Comparison of ENCODE assay signal across 1 cellular context in genomic region chr17:57988301-57989010, GRCh38.
A peak's percentile ranks its signal among the peaks of the same experiment; 100 is the strongest.
TF ChIP-seq lines count a peak whose summit lies in the region.

No MANE protein-coding gene starts in this region.

TF ChIP-seq in HEK293, 187 proteins besides CTCF, POLR2A, EP300 and RAD21 (continued from another document and continues in another):
- TF ChIP-seq ZSCAN5A (tag by site-specific recombination; IDR thresholded peaks at IDR 0.05) (no peak), YY1 (tag by site-specific recombination; IDR thresholded peaks at IDR 0.05) (peak; percentile 67), ZNF645 (tag by site-specific recombination; IDR thresholded peaks at IDR 0.05) (0 out of 2 replicates have a peak, but pooled peaks have one; percentile 65), ZNF571 (tag by site-specific recombination; IDR thresholded peaks at IDR 0.05) (no peak), ZNF561 (tag by site-specific recombination; IDR thresholded peaks at IDR 0.05; ENCODE audit: borderline replicate concordance) (no peak), ZNF585B (tag by site-specific recombination; IDR thresholded peaks at IDR 0.05) (no peak), ZSCAN4 (tag by site-specific recombination; IDR thresholded peaks at IDR 0.05) (peak; percentile 21; the same call in 1 of the 2 replicates), GLI2 (tag by site-specific recombination; IDR thresholded peaks at IDR 0.05; ENCODE audit: borderline replicate concordance, low read depth) (no peak), ZNF629 (tag by site-specific recombination; IDR thresholded peaks at IDR 0.05) (no peak), ZSCAN18 (tag by site-specific recombination; IDR thresholded peaks at IDR 0.05) (no peak), ZEB2 (tag by site-specific recombination; IDR thresholded peaks at IDR 0.05) (peak; percentile 85; the same call in 1 of the 2 replicates), ZBTB26 (tag by site-specific recombination; optimal IDR thresholded peaks at IDR 0.05) (peak; percentile 28), ZNF2 (tag by site-specific recombination; IDR thresholded peaks at IDR 0.05) (peak; percentile 64), ZNF548 (tag by site-specific recombination; IDR thresholded peaks at IDR 0.05) (no peak), ZNF146 (tag by site-specific recombination; IDR thresholded peaks at IDR 0.05) (no peak), ZNF23 (tag by site-specific recombination; IDR thresholded peaks at IDR 0.05; ENCODE audit: borderline replicate concordance) (no peak), ZNF639 (tag by site-specific recombination; IDR thresholded peaks at IDR 0.05) (0 out of 2 replicates have a peak, but pooled peaks have one; percentile 44), ZFP37 (tag by site-specific recombination; IDR thresholded peaks at IDR 0.05) (0 out of 2 replicates have a peak, but pooled peaks have one; percentile 81), KLF1 (tag by site-specific recombination; IDR thresholded peaks at IDR 0.05) (peak; percentile 60), ATF2 (tag by site-specific recombination; IDR thresholded peaks at IDR 0.05; ENCODE audit: low read depth) (no peak), ZBTB49 (tag by site-specific recombination; IDR thresholded peaks at IDR 0.05; ENCODE audit: low read depth) (no peak), ZSCAN23 (tag by site-specific recombination; IDR thresholded peaks at IDR 0.05) (0 out of 2 replicates have a peak, but pooled peaks have one; percentile 15), ZBTB44 (tag by site-specific recombination; IDR thresholded peaks at IDR 0.05) (0 out of 2 replicates have a peak, but pooled peaks have one; percentile 4), SCRT1 (tag by site-specific recombination; IDR thresholded peaks at IDR 0.05; ENCODE audit: borderline replicate concordance) (no peak), ZNF558 (tag by site-specific recombination; IDR thresholded peaks at IDR 0.05) (no peak), YY2 (tag by site-specific recombination; IDR thresholded peaks at IDR 0.05) (peak; percentile 53; the same call in 1 of the 2 replicates), TRIM28 (IDR thresholded peaks at IDR 0.05; ENCODE audit: borderline replicate concordance, low read length) (no peak), ZNF174 (tag by site-specific recombination; IDR thresholded peaks at IDR 0.05) (no peak), MYNN (tag by site-specific recombination; IDR thresholded peaks at IDR 0.05; ENCODE audit: borderline replicate concordance) (peak; percentile 50; the same call in 1 of the 2 replicates), KLF16 (tag by site-specific recombination; IDR thresholded peaks at IDR 0.05) (peak; percentile 49; the same call in 1 of the 2 replicates), ZNF280D (tag by site-specific recombination; IDR thresholded peaks at IDR 0.05) (no peak), RBAK (tag by site-specific recombination; IDR thresholded peaks at IDR 0.05) (no peak), ZNF341 (tag by site-specific recombination; IDR thresholded peaks at IDR 0.05; ENCODE audit: low read depth) (peak; percentile 40; the same call in 1 of the 2 replicates), ZBTB8A (tag by site-specific recombination; IDR thresholded peaks at IDR 0.05) (peak; percentile 18; the same call in 1 of the 2 replicates), ZNF610 (tag by site-specific recombination; IDR thresholded peaks at IDR 0.05; ENCODE audit: borderline replicate concordance) (no peak), KLF7 (tag by site-specific recombination; IDR thresholded peaks at IDR 0.05; ENCODE audit: borderline replicate concordance) (no peak), ZNF791 (tag by site-specific recombination; IDR thresholded peaks at IDR 0.05) (no peak), HOXC10 (CRISPR knock-in tag; IDR thresholded peaks at IDR 0.05) (no peak), ZNF600 (tag by site-specific recombination; IDR thresholded peaks at IDR 0.05) (peak; percentile 85), ZNF830 (tag by site-specific recombination; IDR thresholded peaks at IDR 0.05; ENCODE audit: low read depth) (no peak), REPIN1 (tag by site-specific recombination; IDR thresholded peaks at IDR 0.05; ENCODE audit: low read depth) (peak; percentile 58; the same call in 1 of the 2 replicates), ZNF202 (tag by site-specific recombination; IDR thresholded peaks at IDR 0.05; ENCODE audit: borderline replicate concordance) (no peak), ZNF184 (tag by site-specific recombination; IDR thresholded peaks at IDR 0.05) (no peak), ZIC2 (tag by site-specific recombination; IDR thresholded peaks at IDR 0.05) (peak; percentile 96), ZNF433 (tag by site-specific recombination; IDR thresholded peaks at IDR 0.05; ENCODE audit: low read depth) (no peak)
